Comparison of ENCODE assay signal across 30 cellular contexts in genomic region chr6:64220776-64221175, GRCh38.
"Had no signal": no experiment of that assay in that cellular context is flagged by ENCODE, and none has a peak within 500 bp of the region (broad histone marks: within the 10 kb centered on the region; RNA-seq: fewer than 3 reads in every experiment).

No MANE protein-coding gene starts in this region.

- H3K9me3 ChIP-seq: adrenal gland, MG63, SJSA1, SK-N-SH had no signal

- H3K4me1 ChIP-seq: adrenal gland had no signal

- FAIRE-seq: bronchial epithelial cell, TTC549 had no signal

- H3K27me3 ChIP-seq: adrenal gland, MG63, SJSA1 had no signal

- ATAC-seq: activated CD8-positive, alpha-beta T cell treated with anti-CD3 and anti-CD28 coated beads for 36 hours; activated naive CD4-positive, alpha-beta T cell treated with anti-CD3 and anti-CD28 coated beads, Interleukin-2, amount 50 U/mL, for 72 hours; activated T-cell treated with anti-CD3 and anti-CD28 coated beads, Interleukin-2, amount 50 U/mL, for 4 hours had no signal

- DNase-seq: activated CD4-positive, alpha-beta T cell treated with anti-CD3 and anti-CD28 coated beads, Interleukin-2, amount 10 ng/mL, durations not matched to agents 24 days and 14 days; activated CD4-positive, alpha-beta T cell treated with anti-CD3 and anti-CD28 coated beads, Interleukin-2, amount 50 U/mL, for 4 hours; activated CD8-positive, alpha-beta T cell treated with anti-CD3 and anti-CD28 coated beads for 36 hours; activated gamma-delta T cell treated with Interleukin-2 at 50 U/mL for 16 hours; activated naive CD4-positive, alpha-beta T cell treated with anti-CD3 and anti-CD28 coated beads for 36 hours; activated T-cell treated with anti-CD3 and anti-CD28 coated beads for 4 hours; activated T-cell treated with anti-CD3 and anti-CD28 coated beads, Interleukin-2, amount 50 U/mL, for 4 hours; adrenal gland; anterior cingulate cortex; caudate nucleus; cerebellar nuclear complex; Karpas-422; KBM-7; MG63; NCI-H1048; NCI-H1105 treated with DMSO at 0.1 percent for 48 hours; NCI-H1436; NCI-H1694; NCI-H1930; NCI-H2081 treated with DMSO at 0.1 percent for 48 hours; NCI-H510A; NCI-H526; NCI-H748 treated with DMSO at 0.1 percent for 48 hours; NK-92 treated with Interleukin-12 subunit alpha and Interleukin-12 subunit beta, amount 100 ng/mL, for 24 hours; SHP77; SK-N-SH had no signal

- H3K27ac ChIP-seq: adrenal gland, SJSA1 had no signal

- H3K36me3 ChIP-seq: adrenal gland, MG63, SJSA1 had no signal

- H3K4me3 ChIP-seq: adrenal gland, MG63, SJSA1 had no signal
